Comparison of ENCODE assay signal across 16 cellular contexts in the genomic region with DNA sequence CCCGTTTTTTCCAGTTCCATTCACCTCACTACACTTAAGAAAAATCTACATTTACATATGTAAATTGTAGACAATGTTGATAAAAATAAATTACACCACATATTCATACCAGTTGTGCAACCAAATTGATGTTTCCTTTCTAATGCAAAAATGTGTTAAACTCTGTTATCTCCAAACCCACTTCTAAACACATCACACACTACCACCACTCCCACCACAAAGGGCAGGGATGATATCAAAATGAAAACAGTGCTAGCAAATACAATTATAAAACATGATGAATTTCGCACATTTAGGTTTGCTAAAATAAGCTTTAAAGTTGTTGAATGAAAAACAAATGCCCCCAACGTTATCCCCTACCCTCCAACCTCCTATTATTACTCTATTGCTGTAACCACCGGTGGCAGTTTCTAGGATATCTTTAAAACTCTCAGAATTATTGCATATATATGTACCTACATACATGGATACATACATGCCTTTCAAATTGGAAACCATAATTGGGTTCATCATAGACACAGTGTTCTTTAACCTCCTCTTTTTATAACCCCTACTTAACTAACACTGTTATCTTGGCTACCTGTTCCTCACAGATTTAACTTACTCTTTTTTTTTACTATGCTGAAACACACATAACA. TPM values are rescaled to one million over a fixed set of nuclear protein-coding genes. Genes with fewer than 3 reads are reported as not detected.
DNase-seq lines count a peak whose midpoint lies in the region; ATAC-seq and TF ChIP-seq lines count a peak whose summit lies in the region.
"Had no signal": no experiment of that assay in that cellular context is flagged by ENCODE, and none has a peak within 500 bp of the region (broad histone marks: within the 10 kb centered on the region; RNA-seq: fewer than 3 reads in every experiment).

No MANE protein-coding gene starts in this region.

- H3K36me3 Mint-ChIP-seq in activated CD8-positive, alpha-beta memory T cell treated with anti-CD3 and anti-CD28 coated beads, Interleukin-2, amount 10 ng/mL, durations not matched to agents 7 days and 5 days, result peaks cover 33% of the 10 kb centered on the region
- peaks cover 49% of the 10 kb centered on the region for H3K36me3 Mint-ChIP-seq in activated naive CD8-positive, alpha-beta T cell treated with anti-CD3 and anti-CD28 coated beads, Interleukin-2, amount 10 ng/mL, durations not matched to agents 7 days and 5 days
- peaks cover 8% of the 10 kb centered on the region for H3K36me3 Mint-ChIP-seq in nephron (ENCODE audit: low read depth)

- DNase-seq in activated CD8-positive, alpha-beta memory T cell treated with anti-CD3 and anti-CD28 coated beads, Interleukin-2, amount 10 ng/mL, durations not matched to agents 7 days and 5 days, result peak; percentile 68
- no peak for DNase-seq in activated CD8-positive, alpha-beta memory T cell treated with anti-CD3 and anti-CD28 coated beads, Interleukin-2, amount 50 U/mL, for 48 hours
- DNase-seq in OCI-M1 (lab: John Stamatoyannopoulos, UW), result peak; percentile 45
- no peak for DNase-seq in activated naive CD8-positive, alpha-beta T cell treated with anti-CD3 and anti-CD28 coated beads, Interleukin-2, amount 10 ng/mL, durations not matched to agents 7 days and 5 days
- DNase-seq in stimulated activated CD4-positive, alpha-beta T cell treated with anti-CD3 and anti-CD28 coated beads, Interleukin-15, amount 100 ng/mL, for 24 hours, result no peak
- DNase-seq in kidney glomerular epithelial cell (lab: John Stamatoyannopoulos, UW), result no peak
- DNase-seq: dermis blood vessel endothelial cell; MG63; NCI-H1694 treated with DMSO at 0.1 percent for 48 hours; NK-92 treated with Interleukin-12 subunit alpha and Interleukin-12 subunit beta, amount 100 ng/mL, for 24 hours; right cardiac atrium had no signal

- no peak for TF ChIP-seq CTCF in nephron (IDR thresholded peaks at IDR 0.05; ENCODE audit: unreplicated experiment in 3 of 3)

- CTCF ChIA-PET in activated CD8-positive, alpha-beta memory T cell treated with anti-CD3 and anti-CD28 coated beads, Interleukin-2, amount 10 ng/mL, durations not matched to agents 7 days and 5 days (lab: Charles Lee), result interaction anchor here (1.0 kb wide), 1 partner anchor 53 kb away, joined by 3 read pairs; no protein-coding TSS in a partner anchor

- POLR2A ChIA-PET in activated naive CD8-positive, alpha-beta T cell treated with anti-CD3 and anti-CD28 coated beads, Interleukin-2, amount 10 ng/mL, durations not matched to agents 7 days and 5 days (lab: Charles Lee), result interaction anchor here (0.5 to 1.0 kb wide), 2 partner anchors 22 to 48 kb away, joined by 3 to 5 read pairs; partner anchors contain the start of gene SERINC5

- peak overlapping the region; percentile 48 for H3K27ac Mint-ChIP-seq in activated CD8-positive, alpha-beta memory T cell treated with anti-CD3 and anti-CD28 coated beads, Interleukin-2, amount 10 ng/mL, durations not matched to agents 7 days and 5 days
- H3K27ac Mint-ChIP-seq in activated naive CD8-positive, alpha-beta T cell treated with anti-CD3 and anti-CD28 coated beads, Interleukin-2, amount 10 ng/mL, durations not matched to agents 7 days and 5 days, result peak overlapping the region; percentile 50
- H3K27ac Mint-ChIP-seq in nephron, result peak overlapping the region in 2 of 3 experiments; percentile 8 to 12

- no peaks in the 10 kb centered on the region for H3K27me3 Mint-ChIP-seq in activated CD8-positive, alpha-beta memory T cell treated with anti-CD3 and anti-CD28 coated beads, Interleukin-2, amount 10 ng/mL, durations not matched to agents 7 days and 5 days
- H3K27me3 Mint-ChIP-seq in activated naive CD8-positive, alpha-beta T cell treated with anti-CD3 and anti-CD28 coated beads, Interleukin-2, amount 10 ng/mL, durations not matched to agents 7 days and 5 days, result no peaks in the 10 kb centered on the region
- H3K27me3 Mint-ChIP-seq in nephron (ENCODE audit: low read depth), result no peaks in the 10 kb centered on the region

- H3K4me1 Mint-ChIP-seq in activated CD8-positive, alpha-beta memory T cell treated with anti-CD3 and anti-CD28 coated beads, Interleukin-2, amount 10 ng/mL, durations not matched to agents 7 days and 5 days, result peaks cover 51% of the 10 kb centered on the region
- peaks cover 60% of the 10 kb centered on the region for H3K4me1 Mint-ChIP-seq in activated naive CD8-positive, alpha-beta T cell treated with anti-CD3 and anti-CD28 coated beads, Interleukin-2, amount 10 ng/mL, durations not matched to agents 7 days and 5 days
- H3K4me1 Mint-ChIP-seq in nephron, result peaks cover 15% of the 10 kb centered on the region

- H3K4me3 Mint-ChIP-seq in activated CD8-positive, alpha-beta memory T cell treated with anti-CD3 and anti-CD28 coated beads, Interleukin-2, amount 10 ng/mL, durations not matched to agents 7 days and 5 days, result peak overlapping the region; percentile 6
- H3K4me3 Mint-ChIP-seq in activated naive CD8-positive, alpha-beta T cell treated with anti-CD3 and anti-CD28 coated beads, Interleukin-2, amount 10 ng/mL, durations not matched to agents 7 days and 5 days, result peak overlapping the region; percentile 34
- H3K4me3 Mint-ChIP-seq in nephron, result no peak overlapping the region

- ATAC-seq in activated CD8-positive, alpha-beta memory T cell treated with anti-CD3 and anti-CD28 coated beads, Interleukin-2, amount 10 ng/mL, durations not matched to agents 7 days and 5 days, result peak; percentile 77
- ATAC-seq in activated naive CD8-positive, alpha-beta T cell treated with anti-CD3 and anti-CD28 coated beads, Interleukin-2, amount 10 ng/mL, durations not matched to agents 7 days and 5 days (ENCODE audit: low read depth), result peak; percentile 48
- no peak for ATAC-seq in GM21515 (IDR thresholded peaks at IDR 0.05; ENCODE audit: unreplicated experiment)
- ATAC-seq: esophagus mucosa, gastroesophageal sphincter, left lobe of liver had no signal

- H3K9me3 Mint-ChIP-seq in activated CD8-positive, alpha-beta memory T cell treated with anti-CD3 and anti-CD28 coated beads, Interleukin-2, amount 10 ng/mL, durations not matched to agents 7 days and 5 days (ENCODE audit: low read depth), result peaks cover 4% of the 10 kb centered on the region
- no peaks in the 10 kb centered on the region for H3K9me3 Mint-ChIP-seq in activated naive CD8-positive, alpha-beta T cell treated with anti-CD3 and anti-CD28 coated beads, Interleukin-2, amount 10 ng/mL, durations not matched to agents 7 days and 5 days
- no peaks in the 10 kb centered on the region for H3K9me3 Mint-ChIP-seq in nephron

RNA-seq across cellular contexts. Expression of gene SERINC5, which starts 21.4 kb away (rescaled TPM):
- total RNA-seq in activated CD8-positive, alpha-beta memory T cell treated with anti-CD3 and anti-CD28 coated beads, Interleukin-2, amount 10 ng/mL, durations not matched to agents 7 days and 5 days, result 10 to 100 TPM; 26.8 to 38.0 TPM
- total RNA-seq in activated naive CD8-positive, alpha-beta T cell treated with anti-CD3 and anti-CD28 coated beads, Interleukin-2, amount 10 ng/mL, durations not matched to agents 7 days and 5 days, result 10 to 100 TPM; 70.2 to 78.3 TPM

Comparison
In these comparisons a context has a peak if more than half of its experiments do, and no peak if none do; other contexts are left out.
1. DNase-seq: peak in activated CD8-positive, alpha-beta memory T cell treated with anti-CD3 and anti-CD28 coated beads, Interleukin-2, amount 10 ng/mL, durations not matched to agents 7 days and 5 days (single experiment) and OCI-M1 (single experiment); none in activated CD8-positive, alpha-beta memory T cell treated with anti-CD3 and anti-CD28 coated beads, Interleukin-2, amount 50 U/mL, for 48 hours (single experiment), activated naive CD8-positive, alpha-beta T cell treated with anti-CD3 and anti-CD28 coated beads, Interleukin-2, amount 10 ng/mL, durations not matched to agents 7 days and 5 days (single experiment), stimulated activated CD4-positive, alpha-beta T cell treated with anti-CD3 and anti-CD28 coated beads, Interleukin-15, amount 100 ng/mL, for 24 hours (single experiment) and kidney glomerular epithelial cell (single experiment).
2. H3K4me3 Mint-ChIP-seq: peak in activated CD8-positive, alpha-beta memory T cell treated with anti-CD3 and anti-CD28 coated beads, Interleukin-2, amount 10 ng/mL, durations not matched to agents 7 days and 5 days (single experiment) and activated naive CD8-positive, alpha-beta T cell treated with anti-CD3 and anti-CD28 coated beads, Interleukin-2, amount 10 ng/mL, durations not matched to agents 7 days and 5 days (single experiment); none in nephron (0 of 3).
3. Peak in every context shown above with its lines, with median percentiles within 50 percentile points of each other: H3K27ac Mint-ChIP-seq.